8 cellular contexts compared by ENCODE assay signal in genomic region chr3:129278439-129278969, GRCh38. TPM values are rescaled to one million over a fixed set of nuclear protein-coding genes. Genes with fewer than 3 reads are reported as not detected.
DNase-seq lines count a peak whose midpoint lies in the region; ATAC-seq and TF ChIP-seq lines count a peak whose summit lies in the region.

A gene with protein sequence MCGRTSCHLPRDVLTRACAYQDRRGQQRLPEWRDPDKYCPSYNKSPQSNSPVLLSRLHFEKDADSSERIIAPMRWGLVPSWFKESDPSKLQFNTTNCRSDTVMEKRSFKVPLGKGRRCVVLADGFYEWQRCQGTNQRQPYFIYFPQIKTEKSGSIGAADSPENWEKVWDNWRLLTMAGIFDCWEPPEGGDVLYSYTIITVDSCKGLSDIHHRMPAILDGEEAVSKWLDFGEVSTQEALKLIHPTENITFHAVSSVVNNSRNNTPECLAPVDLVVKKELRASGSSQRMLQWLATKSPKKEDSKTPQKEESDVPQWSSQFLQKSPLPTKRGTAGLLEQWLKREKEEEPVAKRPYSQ (plus strand): TSS chr3:129278870. CDS start chr3:129279733, 863 bp downstream.

- in situ Hi-C loops in Caki2 (cut with HindIII; ENCODE audit: low pct_unique_long_range_greater_than_20kb, low sequenced_read_pairs) = no loop called here

- ATAC-seq in GM21786 (IDR thresholded peaks at IDR 0.05; ENCODE audit: unreplicated experiment) = peak; percentile 35

- 0% methylated on average over 20 of the region's 44 CpGs; no CpG with 5 or more reads in 1 of the 2 donors for WGBS in esophagus squamous epithelium, 2 donors

- peaks cover 14 to 52% (median 32%) of the 10 kb centered on the region in 3 donors for H3K4me1 ChIP-seq in esophagus squamous epithelium
- peaks cover 6 to 16% of the 10 kb centered on the region in 2 donors for H3K4me1 ChIP-seq in muscle layer of duodenum (ENCODE audit: control insufficient read depth in 1 of 2, insufficient read depth in 2 of 2, low read length in 2 of 2)

- H3K27ac Mint-ChIP-seq in activated T-helper 1 cell treated with anti-CD3 and anti-CD28 coated beads, Interleukin-12 subunit alpha, Interleukin-12 subunit beta, Interleukin-2, Interleukin-4 antibody, amounts not matched to agents 30 ng/mL and 10 ng/mL and 1 ng/mL, durations not matched to agents 14 hours and 24 hours and 36 hours = peak within 1 kb of the TSS; percentile 97

- H3K27ac ChIP-seq in esophagus squamous epithelium = peak within 1 kb of the TSS; percentile 96 to 98 (median 96)
- H3K27ac ChIP-seq in muscle layer of duodenum (ENCODE audit: low read length) = peak within 1 kb of the TSS; percentile 84

- H3K27me3 ChIP-seq in esophagus squamous epithelium = no peaks in the 10 kb centered on the region
- no peaks in the 10 kb centered on the region for H3K27me3 ChIP-seq in muscle layer of duodenum (ENCODE audit: low read depth, low read length)

- intact Hi-C loops in activated T-helper 1 cell treated with anti-CD3 and anti-CD28 coated beads, Interleukin-12 subunit alpha, Interleukin-12 subunit beta, Interleukin-2, Interleukin-4 antibody, amounts not matched to agents 30 ng/mL and 10 ng/mL and 1 ng/mL, durations not matched to agents 14 hours and 24 hours and 36 hours (cut with micrococcal nuclease) = loop anchor here (1.0 kb wide), 4 partner anchors 38 to 162 kb away; partner anchors contain the start of genes IFT122 and ISY1
- intact Hi-C loops in esophagus squamous epithelium (cut with DNase I) = no loop called here

- H3K27me3 Mint-ChIP-seq in activated T-helper 1 cell treated with anti-CD3 and anti-CD28 coated beads, Interleukin-12 subunit alpha, Interleukin-12 subunit beta, Interleukin-2, Interleukin-4 antibody, amounts not matched to agents 30 ng/mL and 10 ng/mL and 1 ng/mL, durations not matched to agents 14 hours and 24 hours and 36 hours (ENCODE audit: insufficient read depth) = no peaks in the 10 kb centered on the region

- H3K36me3 ChIP-seq in esophagus squamous epithelium (peaks cover 10 to 50% (median 18%) of the 10 kb centered on the region in 3 donors), muscle layer of duodenum (ENCODE audit: control insufficient read depth in 1 of 2, insufficient read depth in 2 of 2, low read length in 2 of 2) (peaks cover 40 to 44% of the 10 kb centered on the region in 2 donors)

- peak in 2 of 4 donors; percentile 88 to 90 for TF ChIP-seq POLR2A in esophagus squamous epithelium (IDR thresholded peaks at IDR 0.05)

- H3K9me3 ChIP-seq in esophagus squamous epithelium (no peaks in the 10 kb centered on the region), muscle layer of duodenum (ENCODE audit: control insufficient read depth in 1 of 2, low read length in 2 of 2) (no peaks in the 10 kb centered on the region)

- no peaks in the 10 kb centered on the region for H3K9me3 Mint-ChIP-seq in activated T-helper 1 cell treated with anti-CD3 and anti-CD28 coated beads, Interleukin-12 subunit alpha, Interleukin-12 subunit beta, Interleukin-2, Interleukin-4 antibody, amounts not matched to agents 30 ng/mL and 10 ng/mL and 1 ng/mL, durations not matched to agents 14 hours and 24 hours and 36 hours

- H3K4me3 ChIP-seq in LNCaP clone FGC (ENCODE audit: low read depth, low read length) = peak within 1 kb of the TSS; percentile 56
- H3K4me3 ChIP-seq in esophagus squamous epithelium = peak within 1 kb of the TSS; percentile 67 to 100 (median 86)
- H3K4me3 ChIP-seq in muscle layer of duodenum (ENCODE audit: low read depth in 1 of 2, low read length in 2 of 2) = peak within 1 kb of the TSS; percentile 85 to 91

- H3K36me3 Mint-ChIP-seq in activated T-helper 1 cell treated with anti-CD3 and anti-CD28 coated beads, Interleukin-12 subunit alpha, Interleukin-12 subunit beta, Interleukin-2, Interleukin-4 antibody, amounts not matched to agents 30 ng/mL and 10 ng/mL and 1 ng/mL, durations not matched to agents 14 hours and 24 hours and 36 hours (ENCODE audit: low read depth) = peaks cover 51% of the 10 kb centered on the region

- peak; percentile 76 for DNase-seq in Caki2 (ENCODE audit: low read depth)
- peak; percentile 45 for DNase-seq in LNCaP clone FGC (ENCODE audit: low read depth)
- DNase-seq in RPMI7951 (ENCODE audit: low read depth) = peak; percentile 87
- peak; percentile 92 for DNase-seq in activated T-helper 1 cell treated with anti-CD3 and anti-CD28 coated beads, Interleukin-12 subunit alpha, Interleukin-12 subunit beta, Interleukin-2, Interleukin-4 antibody, amounts not matched to agents 30 ng/mL and 10 ng/mL and 1 ng/mL, durations not matched to agents 14 hours and 24 hours and 36 hours (ENCODE audit: low spot score)
- DNase-seq in esophagus squamous epithelium (lab: John Stamatoyannopoulos, UW) = peak; percentile 47
- peak; percentile 82 for DNase-seq in stimulated activated CD8-positive, alpha-beta memory T cell treated with anti-CD3 and anti-CD28 coated beads, Interleukin-7, amount 100 ng/mL, for 24 hours (ENCODE audit: low read depth)

- H3K4me1 Mint-ChIP-seq in activated T-helper 1 cell treated with anti-CD3 and anti-CD28 coated beads, Interleukin-12 subunit alpha, Interleukin-12 subunit beta, Interleukin-2, Interleukin-4 antibody, amounts not matched to agents 30 ng/mL and 10 ng/mL and 1 ng/mL, durations not matched to agents 14 hours and 24 hours and 36 hours (ENCODE audit: low read depth) = peaks cover 48% of the 10 kb centered on the region

- TF ChIP-seq CTCF in LNCaP clone FGC (IDR thresholded peaks at IDR 0.05; ENCODE audit: control insufficient read depth, extremely low read depth, insufficient read depth) (no peak), esophagus squamous epithelium (IDR thresholded peaks at IDR 0.05) (peak in 2 of 6 experiments; percentile 8 to 19)

- H3K4me3 Mint-ChIP-seq in activated T-helper 1 cell treated with anti-CD3 and anti-CD28 coated beads, Interleukin-12 subunit alpha, Interleukin-12 subunit beta, Interleukin-2, Interleukin-4 antibody, amounts not matched to agents 30 ng/mL and 10 ng/mL and 1 ng/mL, durations not matched to agents 14 hours and 24 hours and 36 hours = peak within 1 kb of the TSS; percentile 93

RNA-seq across cellular contexts. Expression of the gene that starts here (rescaled TPM):
- 44.9 and 48.1 TPM in 2 replicates for total RNA-seq in Caki2 (2014; rRNA removed; shearing (Covaris generic); ENCODE audit: low replicate concordance)
- total RNA-seq in RPMI7951 (2014; rRNA removed; shearing (Covaris generic)) = 38.2 and 38.3 TPM in 2 replicates
- total RNA-seq in activated T-helper 1 cell treated with anti-CD3 and anti-CD28 coated beads, Interleukin-12 subunit alpha, Interleukin-12 subunit beta, Interleukin-2, Interleukin-4 antibody, amounts not matched to agents 30 ng/mL and 10 ng/mL and 1 ng/mL, durations not matched to agents 14 hours and 24 hours and 36 hours = 59.4 and 61.6 TPM in 2 replicates
- 10 to 100 TPM; 24.2 to 32.7 (median 29.7) TPM for total RNA-seq in esophagus squamous epithelium

Comparison
In these comparisons a context has a peak if more than half of its experiments do, and no peak if none do; other contexts are left out.
1. Peak in every context shown above with its lines: DNase-seq, ATAC-seq, H3K4me3 ChIP-seq and H3K27ac ChIP-seq.